In genomic region chr5:4584982-4585381, GRCh38 we compare ENCODE assay signal across 17 cellular contexts.
DNase-seq lines count a peak whose midpoint lies in the region; TF ChIP-seq lines count a peak whose summit lies in the region.
"Had no signal": no experiment of that assay in that cellular context is flagged by ENCODE, and none has a peak within 500 bp of the region (broad histone marks: within the 10 kb centered on the region; RNA-seq: fewer than 3 reads in every experiment).

No MANE protein-coding gene starts in this region.

- no peaks in the 10 kb centered on the region for H3K27me3 Mint-ChIP-seq in MCF 10A (ENCODE audit: insufficient read depth, unreplicated experiment)
- H3K27me3 Mint-ChIP-seq: activated B cell treated with CpG ODN at 0.5 μM for 24 hours had no signal

- no peak overlapping the region for H2BK15ac ChIP-seq in mesenchymal stem cell (ENCODE audit: low read depth, poor library complexity, severe bottlenecking)

- no peak overlapping the region for H3K23ac ChIP-seq in mesenchymal stem cell (ENCODE audit: low read length in 2 of 2)

- in situ Hi-C loops in mammary epithelial cell (cut with MboI; ENCODE audit: low sequenced_read_pairs in 2 of 2): no loop called here

- H3K18ac ChIP-seq in mesenchymal stem cell (ENCODE audit: low read depth in 1 of 2, low read length in 2 of 2): no peak overlapping the region

- no peak overlapping the region for H3K27ac ChIP-seq in breast epithelium
- peak overlapping the region; percentile 41 for H3K27ac ChIP-seq in mammary epithelial cell (ENCODE audit: insufficient read depth, low read depth, low read length)
- H3K27ac ChIP-seq in thyroid gland: no peak overlapping the region
- H3K27ac ChIP-seq in mesenchymal stem cell (ENCODE audit: low read length, poor library complexity, severe bottlenecking): no peak overlapping the region

- POLR2A ChIA-PET in MCF 10A (lab: Yijun Ruan, JAX): no interaction called here
- POLR2A ChIA-PET in HEK293T (lab: Yijun Ruan, JAX): no interaction called here

- no peaks in the 10 kb centered on the region for H4K20me1 ChIP-seq in mammary epithelial cell (ENCODE audit: insufficient read depth, low read length)

- peaks cover 4% of the 10 kb centered on the region for H3K36me3 Mint-ChIP-seq in MCF 10A (ENCODE audit: insufficient read depth, unreplicated experiment)
- H3K36me3 Mint-ChIP-seq: CD8-positive, alpha-beta T cell had no signal

- H3K4me3 Mint-ChIP-seq in MCF 10A (ENCODE audit: unreplicated experiment): no peak overlapping the region
- H3K4me3 Mint-ChIP-seq: activated B cell treated with CpG ODN at 0.5 μM for 24 hours; CD8-positive, alpha-beta T cell had no signal

- no peak overlapping the region for H2BK12ac ChIP-seq in mesenchymal stem cell (ENCODE audit: low read length in 2 of 2)

- H2BK5ac ChIP-seq in mesenchymal stem cell (ENCODE audit: low read depth, low read length, poor library complexity, severe bottlenecking): no peak overlapping the region

- intact Hi-C loops in MCF 10A (cut with micrococcal nuclease): no loop called here
- intact Hi-C loops in breast epithelium (cut with DNase I; ENCODE audit: low total_unique reads): no loop called here
- intact Hi-C loops in mammary epithelial cell (cut with micrococcal nuclease): loop anchor here (1.0 kb wide), 1 partner anchor 115 kb away; no protein-coding TSS in a partner anchor
- intact Hi-C loops in thyroid gland (cut with DNase I): no loop called here

- H3K4me1 Mint-ChIP-seq in MCF 10A (ENCODE audit: insufficient read depth, unreplicated experiment): peaks cover 6% of the 10 kb centered on the region
- H3K4me1 Mint-ChIP-seq: activated B cell treated with CpG ODN at 0.5 μM for 24 hours had no signal

- no peaks in the 10 kb centered on the region for H3K79me2 ChIP-seq in mammary epithelial cell (ENCODE audit: insufficient read depth, low read length)

- CTCF ChIA-PET in MCF 10A (lab: Yijun Ruan, JAX): no interaction called here
- CTCF ChIA-PET in mammary epithelial cell (lab: Charles Lee; ENCODE audit: low non-redundant PET): no interaction called here
- CTCF ChIA-PET in HEK293T (lab: Yijun Ruan, JAX): no interaction called here

- BruUV-seq in MCF 10A (replicated peaks; lab: Mats Ljungman, UMichigan) (no TSS peak), mammary epithelial cell (replicated peaks; lab: Mats Ljungman, UMichigan) (no TSS peak)

- H3K9me3 ChIP-seq in breast epithelium: no peaks in the 10 kb centered on the region
- H3K9me3 ChIP-seq in mammary epithelial cell (replicated peaks; ENCODE audit: insufficient read depth, low read length): no peaks in the 10 kb centered on the region
- H3K9me3 ChIP-seq in thyroid gland: no peaks in the 10 kb centered on the region
- no peaks in the 10 kb centered on the region for H3K9me3 ChIP-seq in mesenchymal stem cell (ENCODE audit: control insufficient read depth, low read length)

- dilution Hi-C loops in mammary epithelial cell (cut with HindIII; ENCODE audit: low sequenced_read_pairs): no loop called here

- TF ChIP-seq CTCF in MCF 10A (IDR thresholded peaks at IDR 0.05; ENCODE audit: unreplicated experiment) (no peak), breast epithelium (IDR thresholded peaks at IDR 0.05) (no peak), mammary epithelial cell (conservative IDR thresholded peaks at IDR 0.05 in 1 of 2, IDR thresholded peaks at IDR 0.05 in 1 of 2; ENCODE audit: extremely low read depth in 1 of 2, insufficient read depth in 1 of 2, low read depth in 1 of 2, low read length in 2 of 2) (peak in 1 of 2 donors; percentile 32), kidney epithelial cell (IDR thresholded peaks at IDR 0.05; ENCODE audit: insufficient read depth, low read length, poor library complexity, severe bottlenecking) (no peak), thyroid gland (IDR thresholded peaks at IDR 0.05) (no peak)

- no peak overlapping the region for H2BK120ac ChIP-seq in mesenchymal stem cell (ENCODE audit: low read depth, low read length)

- no peak overlapping the region for H2AK5ac ChIP-seq in mesenchymal stem cell (ENCODE audit: low read length, severe bottlenecking)

- H3K4me1 ChIP-seq in breast epithelium (no peaks in the 10 kb centered on the region), mammary epithelial cell (ENCODE audit: insufficient read depth, low read length) (peaks cover 13% of the 10 kb centered on the region), thyroid gland (no peaks in the 10 kb centered on the region), mesenchymal stem cell (ENCODE audit: control insufficient read depth, insufficient read depth, low read depth, low read length) (no peaks in the 10 kb centered on the region)

- DNase-seq in MCF 10A (ENCODE audit: unreplicated experiment) (peak; percentile 90), breast epithelium (ENCODE audit: low spot score in 2 of 2) (no peak), mammary epithelial cell (peak; percentile 94), kidney epithelial cell (ENCODE audit: low read depth) (peak; percentile 25), thyroid gland (peak; percentile 43 to 71), DMS153 (lab: John Stamatoyannopoulos, UW) (no peak), HEK293T (ENCODE audit: extremely low spot score) (no peak), mesenchymal stem cell (no peak)
- DNase-seq: 8988T; activated B cell treated with CpG ODN at 0.5 μM for 24 hours; activated gamma-delta T cell; aorta; CD8-positive, alpha-beta T cell; foreskin melanocyte; Kasumi-1; NCI-H510A treated with DMSO at 0.1 percent for 48 hours had no signal

- H4K8ac ChIP-seq in mesenchymal stem cell (ENCODE audit: low read length): no peak overlapping the region

- H3K79me1 ChIP-seq in mesenchymal stem cell (replicated peaks; ENCODE audit: low read length, poor library complexity, severe bottlenecking): no peaks in the 10 kb centered on the region

- TF ChIP-seq POLR2A in breast epithelium (IDR thresholded peaks at IDR 0.05) (no peak), thyroid gland (IDR thresholded peaks at IDR 0.05) (no peak)

- H3K27ac Mint-ChIP-seq in MCF 10A (ENCODE audit: low read depth, unreplicated experiment): no peak overlapping the region
- H3K27ac Mint-ChIP-seq: activated B cell treated with CpG ODN at 0.5 μM for 24 hours; CD8-positive, alpha-beta T cell; progenitor cell of endocrine pancreas had no signal

- H3K4me2 ChIP-seq in mammary epithelial cell (ENCODE audit: insufficient read depth, low read depth, low read length) (peak overlapping the region; percentile 13), mesenchymal stem cell (ENCODE audit: low read length, poor library complexity, severe bottlenecking) (no peak overlapping the region)

- H4K91ac ChIP-seq in mesenchymal stem cell (ENCODE audit: low read length): no peak overlapping the region

- H3K4me3 ChIP-seq in breast epithelium (no peak overlapping the region), mammary epithelial cell (replicated peaks in 1 of 3; ENCODE audit: insufficient read depth in 1 of 3, low read depth in 2 of 3, low read length in 3 of 3) (no peak overlapping the region), kidney epithelial cell (ENCODE audit: low read depth, low read length) (no peak overlapping the region), thyroid gland (replicated peaks in 1 of 3) (no peak overlapping the region), mesenchymal stem cell (ENCODE audit: insufficient read depth in 1 of 2, low read depth in 1 of 2, low read length in 2 of 2) (no peak overlapping the region)

- no peak overlapping the region for H3K4ac ChIP-seq in mesenchymal stem cell (ENCODE audit: low read depth in 1 of 2, low read length in 2 of 2)

- H3K27me3 ChIP-seq in breast epithelium (no peaks in the 10 kb centered on the region), mammary epithelial cell (ENCODE audit: insufficient read depth, low read length) (no peaks in the 10 kb centered on the region), kidney epithelial cell (ENCODE audit: control insufficient read depth, insufficient read depth, low read length) (no peaks in the 10 kb centered on the region), thyroid gland (no peaks in the 10 kb centered on the region), mesenchymal stem cell (ENCODE audit: control insufficient read depth in 1 of 2, insufficient read depth in 1 of 2, low read length in 2 of 2) (no peaks in the 10 kb centered on the region)

- H3K9ac ChIP-seq in mammary epithelial cell (ENCODE audit: insufficient read depth, low read length) (no peak overlapping the region), mesenchymal stem cell (ENCODE audit: low read length) (no peak overlapping the region)

- H2AFZ ChIP-seq in mammary epithelial cell (ENCODE audit: low read depth, low read length): no peak overlapping the region
- H2AFZ ChIP-seq in mesenchymal stem cell (ENCODE audit: low read depth, low read length): no peak overlapping the region

- WGBS in mammary epithelial cell (ENCODE audit: low coverage, missing lambda C conversion rate): 7% methylated on average over 5 of the region's 8 CpGs
- 37 to 48% methylated on average over 8 of the region's 8 CpGs for WGBS in thyroid gland, 2 donors
- 64% methylated on average over 8 of the region's 8 CpGs for WGBS in mesenchymal stem cell

- H3K14ac ChIP-seq in mesenchymal stem cell (ENCODE audit: low read length in 2 of 2): no peak overlapping the region

- H3K36me3 ChIP-seq in breast epithelium (no peaks in the 10 kb centered on the region), mammary epithelial cell (ENCODE audit: insufficient read depth, low read length) (no peaks in the 10 kb centered on the region), kidney epithelial cell (ENCODE audit: control insufficient read depth, insufficient read depth, low read length) (no peaks in the 10 kb centered on the region), thyroid gland (no peaks in the 10 kb centered on the region), mesenchymal stem cell (ENCODE audit: control insufficient read depth in 1 of 2, insufficient read depth in 2 of 2, low read depth in 1 of 2, low read length in 2 of 2) (no peaks in the 10 kb centered on the region)

- peaks cover 9% of the 10 kb centered on the region for H3K9me3 Mint-ChIP-seq in MCF 10A (ENCODE audit: unreplicated experiment)

TF ChIP-seq in HEK293T, 16 proteins besides CTCF, POLR2A, EP300 and RAD21 (continues in another document):
- no peak for TF ChIP-seq ARNT (IDR thresholded peaks at IDR 0.05)
- no peak for TF ChIP-seq SP1 (IDR thresholded peaks at IDR 0.05)
- no peak for TF ChIP-seq FOXK2 (IDR thresholded peaks at IDR 0.05)
- TF ChIP-seq, protein P1, sequence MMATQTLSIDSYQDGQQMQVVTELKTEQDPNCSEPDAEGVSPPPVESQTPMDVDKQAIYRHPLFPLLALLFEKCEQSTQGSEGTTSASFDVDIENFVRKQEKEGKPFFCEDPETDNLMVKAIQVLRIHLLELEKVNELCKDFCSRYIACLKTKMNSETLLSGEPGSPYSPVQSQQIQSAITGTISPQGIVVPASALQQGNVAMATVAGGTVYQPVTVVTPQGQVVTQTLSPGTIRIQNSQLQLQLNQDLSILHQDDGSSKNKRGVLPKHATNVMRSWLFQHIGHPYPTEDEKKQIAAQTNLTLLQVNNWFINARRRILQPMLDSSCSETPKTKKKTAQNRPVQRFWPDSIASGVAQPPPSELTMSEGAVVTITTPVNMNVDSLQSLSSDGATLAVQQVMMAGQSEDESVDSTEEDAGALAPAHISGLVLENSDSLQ (IDR thresholded peaks at IDR 0.05): no peak
- no peak for TF ChIP-seq FOXM1 (IDR thresholded peaks at IDR 0.05; ENCODE audit: borderline replicate concordance)
- TF ChIP-seq CTBP1 (IDR thresholded peaks at IDR 0.05; ENCODE audit: borderline replicate concordance): no peak
- no peak for TF ChIP-seq SUZ12 (IDR thresholded peaks at IDR 0.05)

Comparison
In these comparisons a context has a peak if more than half of its experiments do, and no peak if none do; other contexts are left out.
1. DNase-seq: peak in MCF 10A (single experiment), mammary epithelial cell (single experiment), kidney epithelial cell (single experiment) and thyroid gland (2 of 2); none in breast epithelium (0 of 2), DMS153 (single experiment), HEK293T (single experiment) and mesenchymal stem cell (single experiment).